11 cellular contexts compared by ENCODE assay signal in genomic region chr16:28364268-28365173, GRCh38. TPM values are rescaled to one million over a fixed set of nuclear protein-coding genes. Genes with fewer than 3 reads are reported as not detected.
A peak's percentile ranks its signal among the peaks of the same experiment; 100 is the strongest.
DNase-seq lines count a peak whose midpoint lies in the region; ATAC-seq and TF ChIP-seq lines count a peak whose summit lies in the region.
"Not testable (repeated sequence)": the region's sequence is repeated elsewhere in the genome, so short reads cannot be mapped to it uniquely, and the experiment has no call there.
"Had no signal": no experiment of that assay in that cellular context is flagged by ENCODE, and none has a peak within 500 bp of the region (broad histone marks: within the 10 kb centered on the region; RNA-seq: fewer than 3 reads in every experiment).

No MANE protein-coding gene starts in this region.

- H3K4me3 Mint-ChIP-seq in CD8-positive, alpha-beta memory T cell; stimulated activated effector memory CD8-positive, alpha-beta T cell treated with anti-CD3 and anti-CD28 coated beads, Interleukin-12 subunit alpha, Interleukin-12 subunit beta, amount 100 ng/mL, for 72 hours: not testable (repeated sequence)

- not testable (repeated sequence) for H4K20me1 ChIP-seq in PC-9 (ENCODE audit: insufficient read depth); hepatocyte (ENCODE audit: insufficient read depth, poor library complexity, severe bottlenecking)

- not testable (repeated sequence) for H3K9me3 Mint-ChIP-seq in CD8-positive, alpha-beta memory T cell; stimulated activated effector memory CD8-positive, alpha-beta T cell treated with anti-CD3 and anti-CD28 coated beads, Interleukin-12 subunit alpha, Interleukin-12 subunit beta, amount 100 ng/mL, for 72 hours

- POLR2A ChIA-PET in CD8-positive, alpha-beta memory T cell (lab: Charles Lee); PC-9 (lab: Charles Lee; ENCODE audit: unreplicated experiment): not testable (repeated sequence)

- H3K27ac ChIP-seq in CD8-positive, alpha-beta memory T cell (ENCODE audit: low read depth, low read length); PC-9; hepatocyte: not testable (repeated sequence)

- H3K4me1 Mint-ChIP-seq in CD8-positive, alpha-beta memory T cell; stimulated activated effector memory CD8-positive, alpha-beta T cell treated with anti-CD3 and anti-CD28 coated beads, Interleukin-12 subunit alpha, Interleukin-12 subunit beta, amount 100 ng/mL, for 72 hours: not testable (repeated sequence)

- H3K36me3 Mint-ChIP-seq in CD8-positive, alpha-beta memory T cell; stimulated activated effector memory CD8-positive, alpha-beta T cell treated with anti-CD3 and anti-CD28 coated beads, Interleukin-12 subunit alpha, Interleukin-12 subunit beta, amount 100 ng/mL, for 72 hours: not testable (repeated sequence)

- ATAC-seq in GM19328 (IDR thresholded peaks at IDR 0.05; ENCODE audit: unreplicated experiment) (peak; percentile 85), GM21825 (IDR thresholded peaks at IDR 0.05; ENCODE audit: unreplicated experiment) (peak; percentile 95), HG03064 (IDR thresholded peaks at IDR 0.05; ENCODE audit: low read depth, unreplicated experiment) (peak; percentile 78)
- peak; percentile 97 for ATAC-seq in stimulated activated effector memory CD8-positive, alpha-beta T cell treated with anti-CD3 and anti-CD28 coated beads, Interleukin-12 subunit alpha, Interleukin-12 subunit beta, amount 100 ng/mL, for 72 hours

- peak overlapping the region; percentile 44; the same call in 1 of the 2 replicates for H3K4me2 ChIP-seq in PC-9
- H3K4me2 ChIP-seq in hepatocyte, result not testable (repeated sequence)

- intact Hi-C loops in PC-9 (cut with micrococcal nuclease; ENCODE audit: unreplicated experiment), result not testable (repeated sequence)

- H3K4me3 ChIP-seq in CD8-positive, alpha-beta memory T cell (ENCODE audit: low read length); PC-9; hepatocyte: not testable (repeated sequence)

- not testable (repeated sequence) for H3K9me3 ChIP-seq in CD8-positive, alpha-beta memory T cell (ENCODE audit: low read length); PC-9 (ENCODE audit: insufficient read depth, low read depth); hepatocyte (ENCODE audit: low read depth)

- H3K4me1 ChIP-seq in CD8-positive, alpha-beta memory T cell (ENCODE audit: insufficient read depth, low read length); PC-9 (replicated peaks; ENCODE audit: insufficient read depth); hepatocyte (ENCODE audit: insufficient read depth): not testable (repeated sequence)

- H2AFZ ChIP-seq in PC-9, hepatocyte: not testable (repeated sequence)

- not testable (repeated sequence) for H3F3A ChIP-seq in PC-9 (ENCODE audit: insufficient read depth, low read depth)

- not testable (repeated sequence) for H3K79me2 ChIP-seq in PC-9 (ENCODE audit: low read depth); hepatocyte

- CTCF ChIA-PET in CD8-positive, alpha-beta memory T cell (lab: Charles Lee); PC-9 (lab: Charles Lee): not testable (repeated sequence)

- peak; percentile 28; the same call in 1 of the 2 replicates for TF ChIP-seq CTCF in PC-9 (conservative IDR thresholded peaks at IDR 0.05)
- TF ChIP-seq CTCF in hepatocyte (IDR thresholded peaks at IDR 0.05; ENCODE audit: poor library complexity), result peak; percentile 6

- peak in 3 of 5 donors; percentile 2 to 31 (median 30) for DNase-seq in CD8-positive, alpha-beta memory T cell
- peak in 1 of 2 experiments; percentile 49 for DNase-seq in PC-9
- DNase-seq in activated effector memory CD4-positive, alpha-beta T cell treated with anti-CD3 and anti-CD28 coated beads, Interleukin-2, amount 50 U/mL, for 16 hours, result peak; percentile 60
- not testable (repeated sequence) for DNase-seq in hepatocyte (ENCODE audit: low spot score)
- DNase-seq in stimulated activated effector memory CD8-positive, alpha-beta T cell treated with anti-CD3 and anti-CD28 coated beads, Interleukin-12 subunit alpha, Interleukin-12 subunit beta, amount 100 ng/mL, for 72 hours (ENCODE audit: low spot score in 2 of 2), result peak in 1 of 2 donors; percentile 14

- not testable (repeated sequence) for H3K36me3 ChIP-seq in CD8-positive, alpha-beta memory T cell (ENCODE audit: insufficient read depth, low read length); PC-9 (ENCODE audit: low read depth); hepatocyte (replicated peaks; ENCODE audit: insufficient read depth, low read depth)

- H3K27me3 Mint-ChIP-seq in CD8-positive, alpha-beta memory T cell, result not testable (repeated sequence)

- BruUV-seq in PC-9 (replicated peaks; lab: Mats Ljungman, UMichigan), result not testable (repeated sequence)

- H3K27me3 ChIP-seq in CD8-positive, alpha-beta memory T cell (ENCODE audit: insufficient read depth, low read length, poor library complexity, severe bottlenecking); PC-9 (ENCODE audit: insufficient read depth, low read depth); hepatocyte: not testable (repeated sequence)

- 5% methylated on average over 4 of the region's 75 CpGs for WGBS in hepatocyte (ENCODE audit: low lambda C conversion rate, missing lambda C conversion rate)

- H3K27ac Mint-ChIP-seq in CD8-positive, alpha-beta memory T cell; stimulated activated effector memory CD8-positive, alpha-beta T cell treated with anti-CD3 and anti-CD28 coated beads, Interleukin-12 subunit alpha, Interleukin-12 subunit beta, amount 100 ng/mL, for 72 hours: not testable (repeated sequence)

- not testable (repeated sequence) for H3K9me2 ChIP-seq in PC-9 (ENCODE audit: insufficient read depth); hepatocyte (replicated peaks; ENCODE audit: insufficient read depth)

RNA-seq across cellular contexts. Expression of gene NPIPB6, which starts 1.2 kb away (rescaled TPM):
- total RNA-seq in CD8-positive, alpha-beta memory T cell, result 1 to 10 TPM in 1 of 2 experiments, not detected in 1; 1.1 TPM
- 0.28 TPM for polyA plus RNA-seq in CD8-positive, alpha-beta memory T cell
- total RNA-seq in PC-9 (2021) (6.9 and 7.0 TPM in 2 replicates), hepatocyte (1.9 and 2.2 TPM in 2 replicates)
- polyA plus RNA-seq in hepatocyte, result 0.69 and 2.0 TPM in 2 replicates
- total RNA-seq: cardiac septum, lung microvascular endothelial cell, occipital lobe had no signal

RNA-seq across cellular contexts. Expression of gene EIF3CL, which starts 39.1 kb away (rescaled TPM):
- total RNA-seq in CD8-positive, alpha-beta memory T cell, result 10 to 100 TPM; 55.0 to 66.5 TPM
- 30.8 TPM for polyA plus RNA-seq in CD8-positive, alpha-beta memory T cell
- total RNA-seq in PC-9 (2021), result 31.5 and 60.6 TPM in 2 replicates
- total RNA-seq in hepatocyte, result 64.6 and 108 TPM in 2 replicates
- 2.3 TPM in 1 of 2 replicates, not detected in the other for polyA plus RNA-seq in hepatocyte
